ENCODE assay signal across 15 cellular contexts in genomic region chrX:135744739-135745138, GRCh38. TPM values are rescaled to one million over a fixed set of nuclear protein-coding genes. Genes with fewer than 3 reads are reported as not detected.
"Had no signal": no experiment of that assay in that cellular context is flagged by ENCODE, and none has a peak within 500 bp of the region (broad histone marks: within the 10 kb centered on the region; RNA-seq: fewer than 3 reads in every experiment).

No MANE protein-coding gene starts in this region.

RNA-seq across cellular contexts. Expression of gene CT45A3, which starts 23.3 kb away (rescaled TPM):
- total RNA-seq: activated B cell treated with CpG ODN at 0.5 μM for 24 hours; activated CD4-positive, alpha-beta memory T cell treated with anti-CD3 and anti-CD28 coated beads for 36 hours; activated CD4-positive, alpha-beta memory T cell treated with anti-CD3 and anti-CD28 coated beads, Interleukin-2, amount 10 ng/mL, durations not matched to agents 7 days and 5 days; activated CD4-positive, alpha-beta T cell treated with anti-CD3 and anti-CD28 coated beads for 36 hours; activated CD4-positive, alpha-beta T cell treated with anti-CD3 and anti-CD28 coated beads, Interleukin-2, amount 10 ng/mL, durations not matched to agents 24 days and 14 days; activated CD4-positive, alpha-beta T cell treated with anti-CD3 and anti-CD28 coated beads, Interleukin-2, amount 10 ng/mL, durations not matched to agents 7 days and 5 days; activated CD8-positive, alpha-beta memory T cell treated with anti-CD3 and anti-CD28 coated beads for 36 hours; activated CD8-positive, alpha-beta memory T cell treated with anti-CD3 and anti-CD28 coated beads, Interleukin-2, amount 10 ng/mL, durations not matched to agents 7 days and 5 days; activated CD8-positive, alpha-beta T cell treated with anti-CD3 and anti-CD28 coated beads for 36 hours; activated CD8-positive, alpha-beta T cell treated with anti-CD3 and anti-CD28 coated beads, Interleukin-2, amount 10 ng/mL, durations not matched to agents 7 days and 5 days; T-cell; T-helper 1 cell treated with Interleukin-12 subunit alpha and Interleukin-12 subunit beta and Interleukin-4 antibody, amounts not matched to agents 30 ng/mL and 1 ng/mL, for 36 hours; T-helper 17 cell; T-helper 2 cell treated with Interferon-gamma antibody and Interleukin-4, amounts not matched to agents 100 ng/mL and 5 ng/mL, for 36 hours; WTC11 had no signal

RNA-seq across cellular contexts. Expression of gene CT45A1, which starts 31.3 kb away (rescaled TPM):
- total RNA-seq: activated B cell treated with CpG ODN at 0.5 μM for 24 hours; activated CD4-positive, alpha-beta memory T cell treated with anti-CD3 and anti-CD28 coated beads for 36 hours; activated CD4-positive, alpha-beta memory T cell treated with anti-CD3 and anti-CD28 coated beads, Interleukin-2, amount 10 ng/mL, durations not matched to agents 7 days and 5 days; activated CD4-positive, alpha-beta T cell treated with anti-CD3 and anti-CD28 coated beads for 36 hours; activated CD4-positive, alpha-beta T cell treated with anti-CD3 and anti-CD28 coated beads, Interleukin-2, amount 10 ng/mL, durations not matched to agents 24 days and 14 days; activated CD4-positive, alpha-beta T cell treated with anti-CD3 and anti-CD28 coated beads, Interleukin-2, amount 10 ng/mL, durations not matched to agents 7 days and 5 days; activated CD8-positive, alpha-beta memory T cell treated with anti-CD3 and anti-CD28 coated beads for 36 hours; activated CD8-positive, alpha-beta memory T cell treated with anti-CD3 and anti-CD28 coated beads, Interleukin-2, amount 10 ng/mL, durations not matched to agents 7 days and 5 days; activated CD8-positive, alpha-beta T cell treated with anti-CD3 and anti-CD28 coated beads for 36 hours; activated CD8-positive, alpha-beta T cell treated with anti-CD3 and anti-CD28 coated beads, Interleukin-2, amount 10 ng/mL, durations not matched to agents 7 days and 5 days; T-cell; T-helper 1 cell treated with Interleukin-12 subunit alpha and Interleukin-12 subunit beta and Interleukin-4 antibody, amounts not matched to agents 30 ng/mL and 1 ng/mL, for 36 hours; T-helper 17 cell; T-helper 2 cell treated with Interferon-gamma antibody and Interleukin-4, amounts not matched to agents 100 ng/mL and 5 ng/mL, for 36 hours; WTC11 had no signal

RNA-seq across cellular contexts. Expression of gene CT45A5, which starts 40.6 kb away (rescaled TPM):
- total RNA-seq: activated B cell treated with CpG ODN at 0.5 μM for 24 hours; activated CD4-positive, alpha-beta memory T cell treated with anti-CD3 and anti-CD28 coated beads for 36 hours; activated CD4-positive, alpha-beta T cell treated with anti-CD3 and anti-CD28 coated beads for 36 hours; activated CD4-positive, alpha-beta T cell treated with anti-CD3 and anti-CD28 coated beads, Interleukin-2, amount 10 ng/mL, durations not matched to agents 24 days and 14 days; activated CD4-positive, alpha-beta T cell treated with anti-CD3 and anti-CD28 coated beads, Interleukin-2, amount 10 ng/mL, durations not matched to agents 7 days and 5 days; activated CD8-positive, alpha-beta memory T cell treated with anti-CD3 and anti-CD28 coated beads for 36 hours; activated CD8-positive, alpha-beta memory T cell treated with anti-CD3 and anti-CD28 coated beads, Interleukin-2, amount 10 ng/mL, durations not matched to agents 7 days and 5 days; activated CD8-positive, alpha-beta T cell treated with anti-CD3 and anti-CD28 coated beads for 36 hours; activated CD8-positive, alpha-beta T cell treated with anti-CD3 and anti-CD28 coated beads, Interleukin-2, amount 10 ng/mL, durations not matched to agents 7 days and 5 days; T-cell; T-helper 1 cell treated with Interleukin-12 subunit alpha and Interleukin-12 subunit beta and Interleukin-4 antibody, amounts not matched to agents 30 ng/mL and 1 ng/mL, for 36 hours; T-helper 17 cell; WTC11 had no signal

RNA-seq across cellular contexts. Expression of gene CT45A6, which starts 57.8 kb away (rescaled TPM):
- total RNA-seq: activated B cell treated with CpG ODN at 0.5 μM for 24 hours; activated CD4-positive, alpha-beta memory T cell treated with anti-CD3 and anti-CD28 coated beads for 36 hours; activated CD4-positive, alpha-beta memory T cell treated with anti-CD3 and anti-CD28 coated beads, Interleukin-2, amount 10 ng/mL, durations not matched to agents 7 days and 5 days; activated CD4-positive, alpha-beta T cell treated with anti-CD3 and anti-CD28 coated beads for 36 hours; activated CD4-positive, alpha-beta T cell treated with anti-CD3 and anti-CD28 coated beads, Interleukin-2, amount 10 ng/mL, durations not matched to agents 24 days and 14 days; activated CD4-positive, alpha-beta T cell treated with anti-CD3 and anti-CD28 coated beads, Interleukin-2, amount 10 ng/mL, durations not matched to agents 7 days and 5 days; activated CD8-positive, alpha-beta memory T cell treated with anti-CD3 and anti-CD28 coated beads for 36 hours; activated CD8-positive, alpha-beta memory T cell treated with anti-CD3 and anti-CD28 coated beads, Interleukin-2, amount 10 ng/mL, durations not matched to agents 7 days and 5 days; activated CD8-positive, alpha-beta T cell treated with anti-CD3 and anti-CD28 coated beads for 36 hours; activated CD8-positive, alpha-beta T cell treated with anti-CD3 and anti-CD28 coated beads, Interleukin-2, amount 10 ng/mL, durations not matched to agents 7 days and 5 days; T-cell; T-helper 1 cell treated with Interleukin-12 subunit alpha and Interleukin-12 subunit beta and Interleukin-4 antibody, amounts not matched to agents 30 ng/mL and 1 ng/mL, for 36 hours; T-helper 17 cell; T-helper 2 cell treated with Interferon-gamma antibody and Interleukin-4, amounts not matched to agents 100 ng/mL and 5 ng/mL, for 36 hours; WTC11 had no signal
